ENCODE assay signal across 21 cellular contexts in the genomic region with DNA sequence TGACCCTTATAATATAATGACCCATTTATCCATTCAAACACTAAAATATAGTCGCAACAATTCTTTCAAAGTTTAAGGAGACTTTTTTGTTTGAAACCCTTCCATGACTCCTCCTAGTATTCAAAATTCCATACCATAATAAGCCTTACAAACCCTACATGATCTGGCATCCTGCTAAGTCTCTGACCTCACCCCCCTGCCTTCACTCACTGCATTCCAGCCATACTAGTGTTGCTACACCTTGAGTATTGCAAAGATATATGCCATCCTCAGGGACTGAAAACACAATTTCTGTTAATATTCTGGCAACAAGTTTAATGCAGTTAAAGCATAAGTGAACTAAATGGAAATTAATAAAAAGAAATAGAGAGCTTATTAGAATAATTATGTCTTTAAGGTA.
DNase-seq lines count a peak whose midpoint lies in the region; ATAC-seq, FAIRE-seq and TF ChIP-seq lines count a peak whose summit lies in the region.
"Had no signal": no experiment of that assay in that cellular context is flagged by ENCODE, and none has a peak within 500 bp of the region (broad histone marks: within the 10 kb centered on the region; RNA-seq: fewer than 3 reads in every experiment).

No MANE protein-coding gene starts in this region.

- no peak overlapping the region for H3K14ac ChIP-seq in H1 (ENCODE audit: insufficient read length)

- intact Hi-C loops in posterior cingulate gyrus (cut with DNase I) = no loop called here

- no peak for TF ChIP-seq POLR2A in H1 (IDR thresholded peaks at IDR 0.05; ENCODE audit: control extremely low read depth in 1 of 2, low read depth in 2 of 2, low read length in 2 of 2)

- H3K56ac ChIP-seq in H1 (replicated peaks; ENCODE audit: insufficient read length, low read depth, low read length) = no peak overlapping the region

- H2BK20ac ChIP-seq in H1 (ENCODE audit: low read length) = no peak overlapping the region

- no peak for ATAC-seq in GM19455 (IDR thresholded peaks at IDR 0.05; ENCODE audit: unreplicated experiment)
- ATAC-seq: A549, GM12878 had no signal

- no peak overlapping the region for H3K4me3 ChIP-seq in H7 (ENCODE audit: insufficient read depth, low read depth, low read length)
- H3K4me3 ChIP-seq in H1 (ENCODE audit: extremely low read depth in 1 of 4, insufficient read depth in 2 of 4, low read depth in 3 of 4, low read length in 4 of 4) = no peak overlapping the region
- H3K4me3 ChIP-seq: A549; BLaER1 treated with 17β-estradiol and CSF1 and Interleukin-3, amounts not matched to agents 10 nM and 100 nM; GM12878; HAP-1 had no signal

- no peaks in the 10 kb centered on the region for H3K23me2 ChIP-seq in H1 (ENCODE audit: low read depth, low read length)

- no peak overlapping the region for H3K9ac ChIP-seq in H1 (replicated peaks in 1 of 4; ENCODE audit: extremely low read depth in 1 of 4, low read depth in 3 of 4, low read length in 3 of 4)
- H3K9ac ChIP-seq: BLaER1 treated with 17β-estradiol and CSF1 and Interleukin-3, amounts not matched to agents 10 nM and 100 nM had no signal

- H2AFZ ChIP-seq in H1 (ENCODE audit: low read length) = no peak overlapping the region

- no peak overlapping the region; the same call in 1 of the 2 replicates for H3K18ac ChIP-seq in H1 (ENCODE audit: extremely low read depth, low read length)

- H3K36me3 ChIP-seq in H7 (replicated peaks; ENCODE audit: control insufficient read depth, insufficient read depth, low read length) (no peaks in the 10 kb centered on the region), H1 (ENCODE audit: control insufficient read depth in 2 of 4, insufficient read depth in 4 of 4, low read length in 3 of 4) (no peaks in the 10 kb centered on the region)
- H3K36me3 ChIP-seq: BE2C; BLaER1 treated with 17β-estradiol and CSF1 and Interleukin-3, amounts not matched to agents 10 nM and 100 nM; HAP-1 had no signal

- 89% methylated on average over 1 of the region's 1 CpG; no CpG with 5 or more reads in 1 of the 2 experiments for WGBS in H1 (ENCODE audit: extremely low coverage in 1 of 2, insufficient coverage in 1 of 2, insufficient read length in 1 of 2, insufficient replicate concordance in 2 of 2, low coverage in 1 of 2, low lambda C conversion rate in 2 of 2, missing lambda C conversion rate in 1 of 2), 2 experiments

- no peaks in the 10 kb centered on the region for H3K79me2 ChIP-seq in H1 (ENCODE audit: control insufficient read depth in 1 of 2, insufficient read depth in 2 of 2, low read length in 2 of 2)

- H2BK15ac ChIP-seq in H1 (ENCODE audit: low read length) = no peak overlapping the region

- no peak for TF ChIP-seq CTCF in H1 (IDR thresholded peaks at IDR 0.05; ENCODE audit: control extremely low read depth in 1 of 3, insufficient read depth in 1 of 3, low read depth in 1 of 3, low read length in 3 of 3)

- no peak for TF ChIP-seq RAD21 in H1 (IDR thresholded peaks at IDR 0.05 in 1 of 2, conservative IDR thresholded peaks at IDR 0.05 in 1 of 2; ENCODE audit: low read depth in 2 of 2, low read length in 2 of 2)

- H3K4me2 ChIP-seq in H1 (ENCODE audit: insufficient read depth in 1 of 2, low read depth in 2 of 2, low read length in 2 of 2) = no peak overlapping the region
- H3K4me2 ChIP-seq: A549; BLaER1 treated with 17β-estradiol and CSF1 and Interleukin-3, amounts not matched to agents 10 nM and 100 nM had no signal

- FAIRE-seq in H1 (lab: Jason Lieb, UNC) = no peak
- FAIRE-seq: A549, GM12878 had no signal

- no peak overlapping the region for H2BK5ac ChIP-seq in H1 (ENCODE audit: low read depth, low read length)

- no peaks in the 10 kb centered on the region for H3K4me1 ChIP-seq in H1 (replicated peaks in 1 of 4; ENCODE audit: control insufficient read depth in 3 of 4, insufficient read depth in 4 of 4, low read length in 3 of 4)
- H3K4me1 ChIP-seq: A549; BE2C; BLaER1 treated with 17β-estradiol and CSF1 and Interleukin-3, amounts not matched to agents 10 nM and 100 nM; HAP-1 had no signal

- CTCF ChIA-PET in H1 (lab: Charles Lee; ENCODE audit: partially characterized antibody) = no interaction called here

- H2BK120ac ChIP-seq in H1 (replicated peaks; ENCODE audit: low read depth, low read length) = no peak overlapping the region

- no peak overlapping the region for H4K91ac ChIP-seq in H1 (replicated peaks; ENCODE audit: insufficient read length, low read length)

- H2AK5ac ChIP-seq in H1 (ENCODE audit: low read depth, low read length) = no peak overlapping the region

- H3K9me3 ChIP-seq in H1 (ENCODE audit: insufficient read depth in 2 of 2, low read depth in 1 of 2, low read length in 1 of 2) = no peaks in the 10 kb centered on the region
- H3K9me3 ChIP-seq: A549; BE2C; BLaER1 treated with 17β-estradiol and CSF1 and Interleukin-3, amounts not matched to agents 10 nM and 100 nM; HAP-1 had no signal

- H3K79me1 ChIP-seq in H1 (ENCODE audit: low read depth, low read length) = no peaks in the 10 kb centered on the region

- H3K27me3 ChIP-seq in H7 (ENCODE audit: control insufficient read depth, insufficient read depth, low read length) (no peaks in the 10 kb centered on the region), H1 (replicated peaks in 1 of 4; ENCODE audit: control insufficient read depth in 3 of 4, extremely low read depth in 1 of 4, insufficient read depth in 3 of 4, low read length in 3 of 4) (no peaks in the 10 kb centered on the region)
- H3K27me3 ChIP-seq: BE2C; BLaER1 treated with 17β-estradiol and CSF1 and Interleukin-3, amounts not matched to agents 10 nM and 100 nM had no signal

- peak; percentile 2 for DNase-seq in H7
- peak in 1 of 2 experiments; percentile 19 for DNase-seq in H1 (ENCODE audit: low read depth in 1 of 2, low spot score in 2 of 2)
- DNase-seq in islet precursor cell = peak; percentile 59
- no peak for DNase-seq in NCI-H446 (lab: John Stamatoyannopoulos, UW)
- no peak for DNase-seq in posterior cingulate gyrus
- DNase-seq: 8988T; ACHN; AML-193; BE2C; CD4-positive, alpha-beta T cell; CD8-positive, alpha-beta memory T cell; DMS 273 treated with DMSO at 0.1 percent for 48 hours; DMS79; EL; GDM1; HFFc6 had no signal

- H3K4ac ChIP-seq in H1 (replicated peaks; ENCODE audit: insufficient read length, low read depth, low read length) = no peak overlapping the region

- H2BK12ac ChIP-seq in H1 (ENCODE audit: low read depth, low read length) = no peak overlapping the region

- POLR2A ChIA-PET in H1 (lab: Charles Lee; ENCODE audit: partially characterized antibody) = no interaction called here

- H3K27ac ChIP-seq in H1 (ENCODE audit: low read depth, low read length) = no peak overlapping the region
- H3K27ac ChIP-seq: A549; BLaER1 treated with 17β-estradiol and CSF1 and Interleukin-3, amounts not matched to agents 10 nM and 100 nM had no signal

- H4K8ac ChIP-seq in H1 (ENCODE audit: extremely low read depth, insufficient read depth, low read length) = no peak overlapping the region

- no peak overlapping the region for H3K23ac ChIP-seq in H1 (ENCODE audit: insufficient read length)

- no peaks in the 10 kb centered on the region for H4K20me1 ChIP-seq in H1 (replicated peaks in 1 of 2; ENCODE audit: control insufficient read depth in 1 of 2, insufficient read depth in 2 of 2, low read length in 2 of 2)
- H4K20me1 ChIP-seq: BLaER1 treated with 17β-estradiol and CSF1 and Interleukin-3, amounts not matched to agents 10 nM and 100 nM had no signal

- TF ChIP-seq EP300 in H1 (IDR thresholded peaks at IDR 0.05; ENCODE audit: borderline replicate concordance in 1 of 2, low read depth in 2 of 2, low read length in 2 of 2) = no peak

- no peak overlapping the region for H4K5ac ChIP-seq in H1 (ENCODE audit: insufficient read length, low read depth, low read length)

TF ChIP-seq in H1, 55 proteins besides CTCF, POLR2A, EP300 and RAD21 (continues in another document):
- TF ChIP-seq SIRT6 (IDR thresholded peaks at IDR 0.05; ENCODE audit: low read length) = no peak
- TF ChIP-seq RBBP5 (IDR thresholded peaks at IDR 0.05; ENCODE audit: borderline replicate concordance, low read depth, low read length) = no peak
- TF ChIP-seq YY1 (IDR thresholded peaks at IDR 0.05; ENCODE audit: low read depth, low read length) = no peak
- TF ChIP-seq BACH1 (IDR thresholded peaks at IDR 0.05; ENCODE audit: low read length) = no peak
- TF ChIP-seq SP2 (IDR thresholded peaks at IDR 0.05; ENCODE audit: low read length) = no peak
- TF ChIP-seq KDM4A (IDR thresholded peaks at IDR 0.05; ENCODE audit: low read depth, low read length, severe bottlenecking) = no peak
- 0 out of 2 replicates have a peak, but pooled peaks have one; percentile 11 for TF ChIP-seq SRF (IDR thresholded peaks at IDR 0.05; ENCODE audit: low read depth, low read length)
- TF ChIP-seq SP4 (IDR thresholded peaks at IDR 0.05; ENCODE audit: low read length) = no peak
- TF ChIP-seq POLR2AphosphoS5 (IDR thresholded peaks at IDR 0.05; ENCODE audit: low read depth, low read length) = no peak
- TF ChIP-seq TEAD4 (IDR thresholded peaks at IDR 0.05; ENCODE audit: low read depth, low read length) = peak; percentile 86
- TF ChIP-seq TBP (IDR thresholded peaks at IDR 0.05; ENCODE audit: low read depth, low read length) = no peak
- TF ChIP-seq ATF3 (IDR thresholded peaks at IDR 0.05; ENCODE audit: insufficient read depth, low read depth, low read length) = no peak

Comparison
In these comparisons a context has a peak if more than half of its experiments do, and no peak if none do; other contexts are left out.
1. DNase-seq: peak in H7 (single experiment) and islet precursor cell (single experiment); none in NCI-H446 (0 of 2) and posterior cingulate gyrus (0 of 10).